ENCODE assay signal across 28 cellular contexts in the genomic region with DNA sequence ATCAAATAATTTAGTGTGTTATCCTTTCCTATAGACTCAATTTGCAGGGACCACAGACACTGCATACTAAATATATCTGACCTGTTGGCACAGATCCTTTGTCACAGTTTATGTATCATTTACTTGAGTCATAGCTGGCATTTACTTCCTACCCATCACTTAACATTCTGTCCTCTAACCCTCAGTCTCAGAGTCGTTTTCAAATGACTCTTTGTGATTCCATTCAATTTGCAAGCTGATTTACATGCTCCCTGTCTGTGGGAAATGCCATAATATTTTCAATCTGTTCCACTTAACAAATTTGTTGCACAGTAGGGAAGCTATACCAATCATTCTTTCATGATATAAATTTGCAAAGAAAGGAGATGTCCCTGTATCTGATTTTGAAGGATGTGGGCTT.
"Had no signal": no experiment of that assay in that cellular context is flagged by ENCODE, and none has a peak within 500 bp of the region (broad histone marks: within the 10 kb centered on the region; RNA-seq: fewer than 3 reads in every experiment).

No MANE protein-coding gene starts in this region.

- H3K9me3 ChIP-seq: gastrocnemius medialis, mucosa of descending colon, prostate gland, right atrium auricular region, thyroid gland, vagina had no signal

- H3K4me3 ChIP-seq: dorsolateral prefrontal cortex, gastrocnemius medialis, heart right ventricle, lung, mucosa of descending colon, prostate gland, right atrium auricular region, smooth muscle cell, thyroid gland, vagina had no signal

- H3K27ac Mint-ChIP-seq: immature natural killer cell; mesothelial cell of epicardium; naive B cell; natural killer cell treated with Interleukin-12 subunit alpha and Interleukin-12 subunit beta and Interleukin-15 and Interleukin-18, amount 100 ng/mL, for 72 hours; stimulated activated naive CD8-positive, alpha-beta T cell treated with anti-CD3 and anti-CD28 coated beads, Interleukin-15, amount 100 ng/mL, for 72 hours had no signal

- H3K4me2 ChIP-seq: smooth muscle cell had no signal

- H3K27me3 ChIP-seq: dorsolateral prefrontal cortex, gastrocnemius medialis, heart right ventricle, right atrium auricular region, thyroid gland, vagina had no signal

- ATAC-seq: gastrocnemius medialis; heart right ventricle; mucosa of descending colon; natural killer cell treated with Interleukin-12 subunit alpha and Interleukin-12 subunit beta and Interleukin-15 and Interleukin-18, amount 100 ng/mL, for 72 hours; sciatic nerve; stimulated activated naive CD8-positive, alpha-beta T cell treated with anti-CD3 and anti-CD28 coated beads, Interleukin-15, amount 100 ng/mL, for 72 hours had no signal

- H2AFZ ChIP-seq: parathyroid adenoma had no signal

- H3K4me1 ChIP-seq: gastrocnemius medialis, heart right ventricle, parathyroid adenoma, prostate gland, right atrium auricular region, thyroid gland, vagina had no signal

- H3K36me3 Mint-ChIP-seq: immature natural killer cell; mesothelial cell of epicardium; naive B cell; natural killer cell treated with Interleukin-12 subunit alpha and Interleukin-12 subunit beta and Interleukin-15 and Interleukin-18, amount 100 ng/mL, for 72 hours had no signal

- H3K79me2 ChIP-seq: parathyroid adenoma had no signal

- H3K36me3 ChIP-seq: gastrocnemius medialis, heart right ventricle, prostate gland, right atrium auricular region, thyroid gland, vagina had no signal

- H3K4me1 Mint-ChIP-seq: immature natural killer cell; mesothelial cell of epicardium; naive B cell; stimulated activated naive CD8-positive, alpha-beta T cell treated with anti-CD3 and anti-CD28 coated beads, Interleukin-15, amount 100 ng/mL, for 72 hours had no signal

- H3K4me3 Mint-ChIP-seq: immature natural killer cell; mesothelial cell of epicardium; naive B cell; natural killer cell treated with Interleukin-12 subunit alpha and Interleukin-12 subunit beta and Interleukin-15 and Interleukin-18, amount 100 ng/mL, for 72 hours; neural crest cell; stimulated activated naive CD8-positive, alpha-beta T cell treated with anti-CD3 and anti-CD28 coated beads, Interleukin-15, amount 100 ng/mL, for 72 hours had no signal

- H3K9me3 Mint-ChIP-seq: mesothelial cell of epicardium, neural crest cell had no signal

- DNase-seq: dorsolateral prefrontal cortex; effector CD4-positive, alpha-beta T cell; foreskin fibroblast; gastrocnemius medialis; heart right ventricle; hippocampal formation; immature natural killer cell; mesenchymal stem cell; mucosa of descending colon; naive B cell; stimulated activated CD4-positive, alpha-beta T cell treated with anti-CD3 and anti-CD28 coated beads, Interleukin-12 subunit alpha, Interleukin-12 subunit beta, amount 100 ng/mL, for 4 hours; stimulated activated CD4-positive, alpha-beta T cell treated with anti-CD3 and anti-CD28 coated beads, Interleukin-1b, Interleukin-23, amount 100 ng/mL, for 48 hours; stimulated activated CD4-positive, alpha-beta T cell treated with anti-CD3 and anti-CD28 coated beads, Interleukin-4, amount 100 ng/mL, for 1 hour; stimulated activated CD8-positive, alpha-beta memory T cell treated with anti-CD3 and anti-CD28 coated beads, Interleukin-4, amount 100 ng/mL, for 48 hours; stimulated activated naive CD4-positive, alpha-beta T cell; stimulated activated naive CD8-positive, alpha-beta T cell treated with anti-CD3 and anti-CD28 coated beads, Interleukin-15, amount 100 ng/mL, for 72 hours; thyroid gland; trophoblast cell had no signal

- H3K27me3 Mint-ChIP-seq: naive B cell; natural killer cell treated with Interleukin-12 subunit alpha and Interleukin-12 subunit beta and Interleukin-15 and Interleukin-18, amount 100 ng/mL, for 72 hours; stimulated activated naive CD8-positive, alpha-beta T cell treated with anti-CD3 and anti-CD28 coated beads, Interleukin-15, amount 100 ng/mL, for 72 hours had no signal

- H3K27ac ChIP-seq: gastrocnemius medialis, heart right ventricle, parathyroid adenoma, prostate gland, right atrium auricular region, thyroid gland, vagina had no signal
